9 cellular contexts compared by ENCODE assay signal in genomic region chr13:106372199-106373160, GRCh38.
A peak's percentile ranks its signal among the peaks of the same experiment; 100 is the strongest.
DNase-seq lines count a peak whose midpoint lies in the region; ATAC-seq and TF ChIP-seq lines count a peak whose summit lies in the region.
"Had no signal": no experiment of that assay in that cellular context is flagged by ENCODE, and none has a peak within 500 bp of the region (broad histone marks: within the 10 kb centered on the region; RNA-seq: fewer than 3 reads in every experiment).

No MANE protein-coding gene starts in this region.

- peak overlapping the region; percentile 73; the same call in 1 of the 2 replicates for H2BK20ac ChIP-seq in IMR-90 (ENCODE audit: low read depth, low read length)

- BruUV-seq in IMR-90 (replicated peaks; lab: Mats Ljungman, UMichigan): no TSS peak

- TF ChIP-seq CTCF in IMR-90 (conservative IDR thresholded peaks at IDR 0.05; ENCODE audit: low read depth, low read length): no peak
- no peak for TF ChIP-seq CTCF in fibroblast of the aortic adventitia (IDR thresholded peaks at IDR 0.05; ENCODE audit: insufficient read depth, low read length)

- no peaks in the 10 kb centered on the region for H3K36me3 ChIP-seq in IMR-90 (ENCODE audit: control insufficient read depth, insufficient read depth, low read length)

- ATAC-seq in GM21619 (IDR thresholded peaks at IDR 0.05; ENCODE audit: unreplicated experiment) (peak; percentile 41), IMR-90 (ENCODE audit: low read depth) (peak; percentile 52), left cardiac atrium (no peak)

- no peaks in the 10 kb centered on the region for H3K9me3 Mint-ChIP-seq in T-helper 2 cell treated with Interferon-gamma antibody and Interleukin-4, amounts not matched to agents 5 μg/mL and 100 μg/mL, for 36 hours

- POLR2A ChIA-PET in IMR-90 (lab: Charles Lee; ENCODE audit: unreplicated experiment): no interaction called here

- H3K27me3 Mint-ChIP-seq in T-helper 2 cell treated with Interferon-gamma antibody and Interleukin-4, amounts not matched to agents 5 μg/mL and 100 μg/mL, for 36 hours (ENCODE audit: low read depth): no peaks in the 10 kb centered on the region

- CTCF ChIA-PET in IMR-90 (lab: Yijun Ruan, JAX): no interaction called here

- peak overlapping the region; percentile 48 for H2BK120ac ChIP-seq in IMR-90 (ENCODE audit: low read depth, low read length)

- H3K36me3 Mint-ChIP-seq in T-helper 2 cell treated with Interferon-gamma antibody and Interleukin-4, amounts not matched to agents 5 μg/mL and 100 μg/mL, for 36 hours (ENCODE audit: low read depth): no peaks in the 10 kb centered on the region

- H2BK15ac ChIP-seq in IMR-90 (ENCODE audit: low read depth, low read length): peak overlapping the region; percentile 47; the same call in 1 of the 3 replicates

- H2AK5ac ChIP-seq in IMR-90 (ENCODE audit: low read depth, low read length): peak overlapping the region; percentile 54; the same call in 1 of the 2 replicates

- H2AK9ac ChIP-seq in IMR-90 (replicated peaks; ENCODE audit: low read depth, low read length, poor library complexity): no peak overlapping the region

- 0 out of 2 replicates have a peak overlapping the region, but pooled peaks have one; percentile 65 for H3K14ac ChIP-seq in IMR-90 (replicated peaks; ENCODE audit: low read depth, low read length)

- no peak for TF ChIP-seq POLR2A in IMR-90 (IDR thresholded peaks at IDR 0.05; ENCODE audit: low read depth, low read length)

- H4K5ac ChIP-seq in IMR-90 (ENCODE audit: low read depth, low read length): no peak overlapping the region

- intact Hi-C loops in IMR-90 (cut with micrococcal nuclease): no loop called here
- intact Hi-C loops in left cardiac atrium (cut with DNase I): no loop called here

- H3K27ac Mint-ChIP-seq in T-helper 2 cell treated with Interferon-gamma antibody and Interleukin-4, amounts not matched to agents 5 μg/mL and 100 μg/mL, for 36 hours: no peak overlapping the region

- peak overlapping the region; percentile 61; the same call in 1 of the 2 replicates for H3K18ac ChIP-seq in IMR-90 (ENCODE audit: low read depth, low read length)

- no peaks in the 10 kb centered on the region for H4K20me1 ChIP-seq in IMR-90 (ENCODE audit: insufficient read depth, low read length)

- no peaks in the 10 kb centered on the region for H3K4me1 Mint-ChIP-seq in T-helper 2 cell treated with Interferon-gamma antibody and Interleukin-4, amounts not matched to agents 5 μg/mL and 100 μg/mL, for 36 hours (ENCODE audit: low read depth)

- peak overlapping the region; percentile 72 for H3K23ac ChIP-seq in IMR-90 (ENCODE audit: low read depth, low read length)

- DNase-seq in GF-D8 (lab: John Stamatoyannopoulos, UW): peak; percentile 15
- peak; percentile 54 for DNase-seq in IMR-90
- DNase-seq in fibroblast of the aortic adventitia (ENCODE audit: low read depth): peak; percentile 90
- DNase-seq in T-helper 2 cell treated with Interferon-gamma antibody and Interleukin-4, amounts not matched to agents 5 μg/mL and 100 μg/mL, for 36 hours (ENCODE audit: low spot score): no peak
- no peak for DNase-seq in activated naive CD4-positive, alpha-beta T cell treated with Interleukin-2 at 50 U/mL for 16 hours
- no peak for DNase-seq in hepatic stellate cell (ENCODE audit: low spot score)
- no peak for DNase-seq in left cardiac atrium
- DNase-seq: mesendoderm had no signal

- H4K8ac ChIP-seq in IMR-90 (ENCODE audit: low read depth in 2 of 2, low read length in 2 of 2): peak overlapping the region in 1 of 2 experiments; percentile 61; a peak in 3 of 4 replicates

- no peak overlapping the region for H3K27ac ChIP-seq in IMR-90 (ENCODE audit: insufficient read depth, low read length)

- dilution Hi-C loops in IMR-90 (cut with HindIII; ENCODE audit: low sequenced_read_pairs, unreplicated experiment): no loop called here

- no peak overlapping the region for H3K56ac ChIP-seq in IMR-90 (ENCODE audit: extremely low read depth, insufficient read depth, low read length)

- no peak overlapping the region for H3K4me3 ChIP-seq in IMR-90 (ENCODE audit: insufficient read depth, low read depth, low read length)
- no peak overlapping the region for H3K4me3 ChIP-seq in fibroblast of the aortic adventitia (ENCODE audit: low read depth, low read length)

- no peak overlapping the region for H2AFZ ChIP-seq in IMR-90 (replicated peaks; ENCODE audit: low read length, poor library complexity)

- peaks cover 19% of the 10 kb centered on the region for H3K9me1 ChIP-seq in IMR-90 (ENCODE audit: insufficient read depth, low read length)

- WGBS in IMR-90 (ENCODE audit: extremely low coverage in 2 of 2, insufficient read length in 1 of 2), 2 experiments: 100% methylated on average over 1 of the region's 7 CpGs; no CpG with 5 or more reads in 1 of the 2 experiments

- peak overlapping the region; percentile 68 for H3K4me2 ChIP-seq in IMR-90 (ENCODE audit: low read depth, low read length)

- no peak for TF ChIP-seq RAD21 in IMR-90 (IDR thresholded peaks at IDR 0.05; ENCODE audit: low read length)

- H3K27me3 ChIP-seq in IMR-90 (ENCODE audit: control insufficient read depth, insufficient read depth, low read length): no peaks in the 10 kb centered on the region

- peak overlapping the region; percentile 69 for H3K4ac ChIP-seq in IMR-90 (ENCODE audit: low read depth, low read length)

- H2BK5ac ChIP-seq in IMR-90 (ENCODE audit: low read depth, low read length, poor library complexity, severe bottlenecking): peak overlapping the region; percentile 60

- H4K91ac ChIP-seq in IMR-90 (ENCODE audit: insufficient read depth, low read depth, low read length): 0 out of 2 replicates have a peak overlapping the region, but pooled peaks have one; percentile 43

- no peak overlapping the region for H3K9ac ChIP-seq in IMR-90 (ENCODE audit: low read depth, low read length)

- no peaks in the 10 kb centered on the region for H3K9me3 ChIP-seq in IMR-90 (ENCODE audit: control insufficient read depth, insufficient read depth, low read length)

- peaks cover 24% of the 10 kb centered on the region for H3K4me1 ChIP-seq in IMR-90 (ENCODE audit: control insufficient read depth, insufficient read depth, low read length)

- in situ Hi-C loops in IMR-90 (cut with MboI; ENCODE audit: low sequenced_read_pairs): no loop called here

- no peak overlapping the region for H3K4me3 Mint-ChIP-seq in T-helper 2 cell treated with Interferon-gamma antibody and Interleukin-4, amounts not matched to agents 5 μg/mL and 100 μg/mL, for 36 hours

- peaks cover 0 to 4% of the 10 kb centered on the region in 2 experiments; a peak in 1 of 4 replicates for H3K79me1 ChIP-seq in IMR-90 (ENCODE audit: low read depth in 1 of 2, low read length in 2 of 2)

TF ChIP-seq in IMR-90, 13 proteins besides CTCF, POLR2A, EP300 and RAD21:
- no peak for TF ChIP-seq BHLHE40 (IDR thresholded peaks at IDR 0.05; ENCODE audit: low read depth, low read length)
- TF ChIP-seq USF2 (IDR thresholded peaks at IDR 0.05; ENCODE audit: low read depth, low read length): no peak
- no peak for TF ChIP-seq CEBPB (IDR thresholded peaks at IDR 0.05; ENCODE audit: low read depth, low read length)
- TF ChIP-seq RFX5 (IDR thresholded peaks at IDR 0.05; ENCODE audit: low read depth, low read length): no peak
- TF ChIP-seq NFE2L2 (IDR thresholded peaks at IDR 0.05; ENCODE audit: low read depth, low read length): no peak
- TF ChIP-seq MAFK (IDR thresholded peaks at IDR 0.05; ENCODE audit: low read depth, low read length): no peak
- TF ChIP-seq ELK1 (IDR thresholded peaks at IDR 0.05; ENCODE audit: borderline replicate concordance, low read depth, low read length): no peak
- no peak for TF ChIP-seq SMC3 (IDR thresholded peaks at IDR 0.05; ENCODE audit: low read depth, low read length)
- no peak for TF ChIP-seq CHD1 (IDR thresholded peaks at IDR 0.05; ENCODE audit: low read depth, low read length)
- no peak for TF ChIP-seq RCOR1 (IDR thresholded peaks at IDR 0.05; ENCODE audit: insufficient replicate concordance, low read length)

Comparison
In these comparisons a context has a peak if more than half of its experiments do, and no peak if none do; other contexts are left out.
1. DNase-seq: peak in GF-D8 (single experiment), IMR-90 (single experiment) and fibroblast of the aortic adventitia (single experiment); none in T-helper 2 cell treated with Interferon-gamma antibody and Interleukin-4, amounts not matched to agents 5 μg/mL and 100 μg/mL, for 36 hours (single experiment), activated naive CD4-positive, alpha-beta T cell treated with Interleukin-2 at 50 U/mL for 16 hours (single experiment), hepatic stellate cell (single experiment) and left cardiac atrium (single experiment).
2. ATAC-seq: peak in GM21619 (single experiment) and IMR-90 (single experiment); none in left cardiac atrium (0 of 2).